Comparison of ENCODE assay signal across 1 cellular context in genomic region chr2:237614151-237614720, GRCh38.
TF ChIP-seq lines count a peak whose summit lies in the region.

No MANE protein-coding gene starts in this region.

TF ChIP-seq in HepG2, 621 proteins besides CTCF, POLR2A, EP300 and RAD21 (continued from another document and continues in another):
- TF ChIP-seq ZNF687 (CRISPR knock-in tag; IDR thresholded peaks at IDR 0.05) = peak; percentile 56
- no peak for TF ChIP-seq ZNF777 (CRISPR knock-in tag; IDR thresholded peaks at IDR 0.05)
- peak; percentile 91 for TF ChIP-seq NFIC (IDR thresholded peaks at IDR 0.05; ENCODE audit: low read length)
- peak; percentile 74; the same call in 1 of the 2 replicates for TF ChIP-seq ARID2 (CRISPR knock-in tag; IDR thresholded peaks at IDR 0.05; ENCODE audit: borderline replicate concordance)
- peak; percentile 74 for TF ChIP-seq TCF7L2 (IDR thresholded peaks at IDR 0.05; ENCODE audit: low read depth, low read length)
- TF ChIP-seq ZNF792 (CRISPR knock-in tag; IDR thresholded peaks at IDR 0.05) = peak; percentile 92; the same call in 1 of the 2 replicates
- TF ChIP-seq MIER2 (CRISPR knock-in tag; IDR thresholded peaks at IDR 0.05) = peak; percentile 90
- no peak for TF ChIP-seq THAP8 (CRISPR knock-in tag; IDR thresholded peaks at IDR 0.05; ENCODE audit: borderline replicate concordance)
- TF ChIP-seq TRIM24 (CRISPR knock-in tag; IDR thresholded peaks at IDR 0.05) = 0 out of 2 replicates have a peak, but pooled peaks have one; percentile 26
- no peak for TF ChIP-seq ZNF260 (CRISPR knock-in tag; IDR thresholded peaks at IDR 0.05; ENCODE audit: borderline replicate concordance, low read depth)
- no peak for TF ChIP-seq REL (CRISPR knock-in tag; conservative IDR thresholded peaks at IDR 0.05)
- TF ChIP-seq PBX3 (CRISPR knock-in tag; IDR thresholded peaks at IDR 0.05; ENCODE audit: borderline replicate concordance) = no peak
- peak; percentile 87 for TF ChIP-seq POGZ (CRISPR knock-in tag; IDR thresholded peaks at IDR 0.05)
- TF ChIP-seq TARDBP (CRISPR knock-in tag; IDR thresholded peaks at IDR 0.05) = peak; percentile 99
- TF ChIP-seq ZXDC (CRISPR knock-in tag; IDR thresholded peaks at IDR 0.05) = no peak
- peak; percentile 96 for TF ChIP-seq ZNF503 (CRISPR knock-in tag; IDR thresholded peaks at IDR 0.05)
- TF ChIP-seq ZNF574 (CRISPR knock-in tag; IDR thresholded peaks at IDR 0.05) = peak; percentile 83
- TF ChIP-seq DR1 (CRISPR knock-in tag; IDR thresholded peaks at IDR 0.05) = no peak
- peak; percentile 98 for TF ChIP-seq TBX2 (CRISPR knock-in tag; IDR thresholded peaks at IDR 0.05; ENCODE audit: borderline replicate concordance)
- TF ChIP-seq PRDM4 (CRISPR knock-in tag; IDR thresholded peaks at IDR 0.05; ENCODE audit: borderline replicate concordance) = no peak
- no peak for TF ChIP-seq RORA (CRISPR knock-in tag; IDR thresholded peaks at IDR 0.05)
- TF ChIP-seq TOPORS (CRISPR knock-in tag; IDR thresholded peaks at IDR 0.05) = no peak
- no peak for TF ChIP-seq ZNF276 (CRISPR knock-in tag; IDR thresholded peaks at IDR 0.05; ENCODE audit: low read depth)
- no peak for TF ChIP-seq RAD51 (IDR thresholded peaks at IDR 0.05; ENCODE audit: borderline replicate concordance)
- peak; percentile 94 for TF ChIP-seq PATZ1 (CRISPR knock-in tag; IDR thresholded peaks at IDR 0.05)
- TF ChIP-seq ZSCAN30 (CRISPR knock-in tag; IDR thresholded peaks at IDR 0.05) = no peak
- TF ChIP-seq THAP7 (CRISPR knock-in tag; IDR thresholded peaks at IDR 0.05) = no peak
- no peak for TF ChIP-seq ZNF354B (CRISPR knock-in tag; IDR thresholded peaks at IDR 0.05)
- TF ChIP-seq CCAR2 (optimal IDR thresholded peaks at IDR 0.05; ENCODE audit: low read depth, low read length) = no peak
- no peak for TF ChIP-seq SMAD1 (CRISPR knock-in tag; IDR thresholded peaks at IDR 0.05; ENCODE audit: borderline replicate concordance, low read depth)
- TF ChIP-seq ZNF331 (CRISPR knock-in tag; IDR thresholded peaks at IDR 0.05) = peak; percentile 94; the same call in 1 of the 2 replicates
- peak; percentile 70; the same call in 1 of the 2 replicates for TF ChIP-seq SMARCC2 (IDR thresholded peaks at IDR 0.05)
- no peak for TF ChIP-seq CENPBD1 (CRISPR knock-in tag; IDR thresholded peaks at IDR 0.05; ENCODE audit: borderline replicate concordance, low read depth)
- no peak for TF ChIP-seq ZBTB42 (CRISPR knock-in tag; IDR thresholded peaks at IDR 0.05)
